10 cellular contexts compared by ENCODE assay signal in the genomic region with DNA sequence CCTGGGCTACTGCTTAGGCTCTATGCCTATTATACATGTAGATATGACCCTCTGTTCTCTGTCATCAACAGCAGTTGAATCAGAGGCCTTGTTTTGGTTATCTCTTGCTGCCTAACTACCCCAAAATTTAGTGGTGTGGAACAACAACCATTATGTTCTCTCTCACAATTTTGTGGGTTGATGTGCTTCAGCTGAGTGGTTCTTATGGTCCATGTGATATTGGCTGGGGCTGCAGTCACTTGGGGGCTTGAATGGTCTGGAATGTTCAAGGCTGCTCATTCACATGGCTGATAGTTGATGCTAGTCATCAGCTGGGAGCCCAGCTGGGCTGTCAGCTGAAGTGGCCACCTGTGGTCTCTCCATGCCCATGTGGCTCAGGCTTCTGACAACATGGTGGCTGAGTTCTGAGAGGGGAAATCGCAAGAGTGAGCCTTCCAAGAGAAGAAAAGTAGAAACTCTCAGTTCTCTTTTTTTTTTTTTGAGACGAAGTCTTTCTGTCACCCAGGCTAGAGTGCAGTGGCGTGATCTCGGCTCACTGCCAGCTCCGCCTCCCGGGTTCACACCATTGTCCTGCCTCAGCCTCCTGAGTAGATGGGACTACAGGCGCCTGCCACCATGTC. TPM values are rescaled to one million over a fixed set of nuclear protein-coding genes. Genes with fewer than 3 reads are reported as not detected.
DNase-seq lines count a peak whose midpoint lies in the region; ATAC-seq and TF ChIP-seq lines count a peak whose summit lies in the region.
"Had no signal": no experiment of that assay in that cellular context is flagged by ENCODE, and none has a peak within 500 bp of the region (broad histone marks: within the 10 kb centered on the region; RNA-seq: fewer than 3 reads in every experiment).

No MANE protein-coding gene starts in this region.

- POLR2A ChIA-PET in HEK293T (lab: Yijun Ruan, JAX), result no interaction called here

- no peaks in the 10 kb centered on the region for H3K27me3 ChIP-seq in kidney epithelial cell (ENCODE audit: control insufficient read depth, insufficient read depth, low read length)

- DNase-seq in kidney epithelial cell (ENCODE audit: low read depth), result peak; percentile 35
- no peak for DNase-seq in UCSD-AML1 (lab: John Stamatoyannopoulos, UW; ENCODE audit: unreplicated experiment)
- no peak for DNase-seq in HEK293T (ENCODE audit: extremely low spot score)
- DNase-seq in SHP77 (lab: John Stamatoyannopoulos, UW), result no peak
- no peak for DNase-seq in activated CD8-positive, alpha-beta memory T cell treated with anti-CD3 and anti-CD28 coated beads, Interleukin-2, amount 50 U/mL, for 48 hours
- DNase-seq: naive thymus-derived CD8-positive, alpha-beta T cell; NCI-H446 treated with DMSO at 0.1 percent for 48 hours had no signal

- no peak overlapping the region for H3K4me3 ChIP-seq in kidney epithelial cell (ENCODE audit: low read depth, low read length)

- ATAC-seq in GM18520 (IDR thresholded peaks at IDR 0.05; ENCODE audit: unreplicated experiment) (peak; percentile 95), GM21576 (IDR thresholded peaks at IDR 0.05; ENCODE audit: unreplicated experiment) (peak; percentile 89), HG03521 (IDR thresholded peaks at IDR 0.05; ENCODE audit: unreplicated experiment) (peak; percentile 91)

- H3K36me3 ChIP-seq in kidney epithelial cell (ENCODE audit: control insufficient read depth, insufficient read depth, low read length), result no peaks in the 10 kb centered on the region

- CTCF ChIA-PET in HEK293T (lab: Yijun Ruan, JAX), result no interaction called here

- no peak for TF ChIP-seq CTCF in kidney epithelial cell (IDR thresholded peaks at IDR 0.05; ENCODE audit: insufficient read depth, low read length, poor library complexity, severe bottlenecking)

TF ChIP-seq in HEK293T, 16 proteins besides CTCF, POLR2A, EP300 and RAD21:
- no peak for TF ChIP-seq ARNT (IDR thresholded peaks at IDR 0.05)
- no peak for TF ChIP-seq LEF1 (IDR thresholded peaks at IDR 0.05; ENCODE audit: borderline replicate concordance)
- TF ChIP-seq BHLHE40 (IDR thresholded peaks at IDR 0.05; ENCODE audit: borderline replicate concordance), result no peak
- no peak for TF ChIP-seq FOXA1 (IDR thresholded peaks at IDR 0.05)
- TF ChIP-seq SUZ12 (IDR thresholded peaks at IDR 0.05), result no peak
- TF ChIP-seq L3MBTL2 (conservative IDR thresholded peaks at IDR 0.05), result no peak
- TF ChIP-seq CTBP1 (IDR thresholded peaks at IDR 0.05; ENCODE audit: borderline replicate concordance), result no peak
- TF ChIP-seq SP1 (IDR thresholded peaks at IDR 0.05), result no peak
- TF ChIP-seq NFRKB (IDR thresholded peaks at IDR 0.05), result no peak
- TF ChIP-seq FOXM1 (IDR thresholded peaks at IDR 0.05; ENCODE audit: borderline replicate concordance), result no peak
- TF ChIP-seq ELF4 (IDR thresholded peaks at IDR 0.05), result no peak
- TF ChIP-seq FOXK2 (IDR thresholded peaks at IDR 0.05), result no peak
- TF ChIP-seq, protein P1, sequence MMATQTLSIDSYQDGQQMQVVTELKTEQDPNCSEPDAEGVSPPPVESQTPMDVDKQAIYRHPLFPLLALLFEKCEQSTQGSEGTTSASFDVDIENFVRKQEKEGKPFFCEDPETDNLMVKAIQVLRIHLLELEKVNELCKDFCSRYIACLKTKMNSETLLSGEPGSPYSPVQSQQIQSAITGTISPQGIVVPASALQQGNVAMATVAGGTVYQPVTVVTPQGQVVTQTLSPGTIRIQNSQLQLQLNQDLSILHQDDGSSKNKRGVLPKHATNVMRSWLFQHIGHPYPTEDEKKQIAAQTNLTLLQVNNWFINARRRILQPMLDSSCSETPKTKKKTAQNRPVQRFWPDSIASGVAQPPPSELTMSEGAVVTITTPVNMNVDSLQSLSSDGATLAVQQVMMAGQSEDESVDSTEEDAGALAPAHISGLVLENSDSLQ (IDR thresholded peaks at IDR 0.05), result no peak
- TF ChIP-seq ZNF384 (IDR thresholded peaks at IDR 0.05), result no peak
- no peak for TF ChIP-seq HDGF (IDR thresholded peaks at IDR 0.05; ENCODE audit: borderline replicate concordance)
- TF ChIP-seq TARDBP (IDR thresholded peaks at IDR 0.05), result no peak

RNA-seq across cellular contexts. Expression of a gene that starts 47.8 kb away (rescaled TPM):
- total RNA-seq in kidney epithelial cell, result 1.3 and 1.6 TPM in 2 replicates
